ENCODE assay signal across 9 cellular contexts in the genomic region with DNA sequence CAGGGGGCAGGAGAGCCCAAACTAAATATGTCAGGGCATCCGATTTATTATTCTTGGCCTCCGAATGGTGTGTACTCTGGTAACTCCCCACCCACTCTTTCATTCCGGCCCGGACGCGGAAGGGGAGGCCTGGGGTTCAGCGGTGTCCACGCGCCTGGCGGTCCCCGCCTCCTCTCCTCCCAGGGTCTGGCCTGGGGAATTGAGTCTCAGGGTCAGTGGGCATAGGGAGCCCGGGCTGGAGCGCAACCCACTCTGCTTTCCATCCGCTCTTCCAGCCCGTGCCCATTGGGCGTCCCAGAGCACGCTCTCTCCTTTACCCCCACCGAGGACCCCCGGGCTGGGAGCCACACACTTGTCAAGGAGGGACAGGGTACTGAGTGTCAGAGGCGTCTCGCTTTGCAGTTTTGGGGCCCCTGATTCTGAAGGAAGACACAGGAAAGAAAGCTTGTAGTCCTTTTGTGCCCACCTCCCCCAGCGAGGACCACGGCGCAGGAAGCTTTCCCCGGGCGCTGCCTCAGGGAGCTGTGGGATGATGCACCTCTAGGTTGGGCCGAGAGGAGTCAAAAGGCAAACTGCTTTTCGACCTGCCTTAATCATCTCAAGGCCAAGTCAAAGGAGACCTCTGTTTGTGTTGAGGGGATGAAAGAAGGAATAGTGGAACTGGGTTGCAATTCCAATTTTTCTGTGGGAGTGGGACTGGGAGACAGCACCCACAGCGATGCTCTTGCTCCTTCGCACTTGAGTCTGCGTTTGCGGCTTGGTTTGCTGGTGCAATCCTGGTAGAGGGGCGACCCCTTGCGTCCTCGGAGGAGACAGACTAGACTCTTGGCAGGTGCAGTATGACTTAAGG. TPM values are rescaled to one million over a fixed set of nuclear protein-coding genes. Genes with fewer than 3 reads are reported as not detected.
DNase-seq lines count a peak whose midpoint lies in the region; ATAC-seq, FAIRE-seq and TF ChIP-seq lines count a peak whose summit lies in the region.
"Had no signal": no experiment of that assay in that cellular context is flagged by ENCODE, and none has a peak within 500 bp of the region (broad histone marks: within the 10 kb centered on the region; RNA-seq: fewer than 3 reads in every experiment).

No MANE protein-coding gene starts in this region.

- peak overlapping the region; percentile 55 for H3K27ac Mint-ChIP-seq in type B pancreatic cell

- FAIRE-seq in RCC 7860 (lab: Jason Lieb, UNC), result no peak
- FAIRE-seq: islet of Langerhans had no signal

- H3K9me3 Mint-ChIP-seq in type B pancreatic cell, result no peaks in the 10 kb centered on the region

- DNase-seq in EL (peak; percentile 77), HuH-7.5 (ENCODE audit: low spot score) (peak; percentile 66), RCC 7860 (ENCODE audit: low spot score) (peak; percentile 36), germinal center (ENCODE audit: low spot score) (peak; percentile 44), omental fat pad (ENCODE audit: low spot score) (peak; percentile 46), type B pancreatic cell (ENCODE audit: extremely low spot score, unreplicated experiment) (peak; percentile 85)
- DNase-seq in activated naive CD4-positive, alpha-beta T cell treated with Interleukin-2 at 50 U/mL for 16 hours, result peak; percentile 51

- ATAC-seq in GM21737 (IDR thresholded peaks at IDR 0.05; ENCODE audit: unreplicated experiment) (peak; percentile 80), omental fat pad (ENCODE audit: low FRiP score) (peak; percentile 82)

- TF ChIP-seq CTCF in omental fat pad (IDR thresholded peaks at IDR 0.05), result no peak
- TF ChIP-seq CTCF in type B pancreatic cell (conservative IDR thresholded peaks at IDR 0.05), result peak; percentile 94

- no peaks in the 10 kb centered on the region for H3K36me3 Mint-ChIP-seq in type B pancreatic cell

- peaks cover 24% of the 10 kb centered on the region for H3K4me1 Mint-ChIP-seq in type B pancreatic cell (ENCODE audit: unreplicated experiment)

- H3K27me3 Mint-ChIP-seq in type B pancreatic cell, result peaks cover 57% of the 10 kb centered on the region

- H3K4me3 Mint-ChIP-seq in type B pancreatic cell, result peak overlapping the region; percentile 93

RNA-seq across cellular contexts. Expression of a gene that starts 2.5 kb away (rescaled TPM):
- total RNA-seq in omental fat pad, result 10 to 100 TPM; 21.5 to 40.1 (median 30.3) TPM
- 5.4 and 32.3 TPM in 2 replicates for total RNA-seq in type B pancreatic cell (ENCODE audit: low replicate concordance)

Comparison
In these comparisons a context has a peak if more than half of its experiments do, and no peak if none do; other contexts are left out.
1. Peak in every context shown above with its lines: DNase-seq and ATAC-seq.